ENCODE assay signal across 10 cellular contexts in the genomic region with DNA sequence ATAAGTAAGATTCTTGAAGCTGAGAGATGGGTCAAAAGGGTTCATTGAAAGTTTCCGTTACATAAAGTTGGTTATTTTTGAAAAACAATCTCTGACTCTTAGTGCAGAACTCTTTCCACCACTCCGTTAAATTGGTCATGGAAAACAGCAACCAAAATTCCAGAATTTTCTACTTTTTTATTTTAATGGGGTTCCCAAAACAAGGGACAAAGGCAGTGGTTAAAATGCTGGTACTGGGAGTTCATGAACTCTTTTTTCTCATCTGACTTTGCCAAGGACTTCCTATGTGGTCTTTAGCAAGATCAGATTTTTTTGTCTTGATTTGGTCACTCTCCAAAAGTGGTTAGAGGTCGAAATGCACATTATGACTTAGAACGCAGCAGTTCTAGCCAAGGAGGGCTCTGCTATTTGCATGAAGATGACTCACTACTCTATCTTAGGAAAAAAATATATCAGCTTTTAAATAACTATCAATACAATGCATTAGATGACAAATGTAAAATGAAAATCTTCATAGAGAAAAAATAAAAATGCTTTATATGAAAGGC.
DNase-seq lines count a peak whose midpoint lies in the region; ATAC-seq lines count a peak whose summit lies in the region.
"Had no signal": no experiment of that assay in that cellular context is flagged by ENCODE, and none has a peak within 500 bp of the region (broad histone marks: within the 10 kb centered on the region; RNA-seq: fewer than 3 reads in every experiment).

No MANE protein-coding gene starts in this region.

- 44% methylated on average over 4 of the region's 4 CpGs for WGBS in right cardiac atrium

- H3K27me3 Mint-ChIP-seq in activated CD4-positive, alpha-beta memory T cell treated with anti-CD3 and anti-CD28 coated beads, Interleukin-2, amount 10 ng/mL, durations not matched to agents 7 days and 5 days: no peaks in the 10 kb centered on the region

- peak; percentile 37 to 42 for ATAC-seq in right cardiac atrium
- ATAC-seq in Right ventricle myocardium inferior: no peak
- peak; percentile 81 for ATAC-seq in HG03342 (IDR thresholded peaks at IDR 0.05; ENCODE audit: unreplicated experiment)

- no peaks in the 10 kb centered on the region for H3K36me3 Mint-ChIP-seq in activated CD4-positive, alpha-beta memory T cell treated with anti-CD3 and anti-CD28 coated beads, Interleukin-2, amount 10 ng/mL, durations not matched to agents 7 days and 5 days (ENCODE audit: low read depth)

- no peaks in the 10 kb centered on the region for H3K27me3 ChIP-seq in right cardiac atrium (ENCODE audit: control insufficient read depth, insufficient read depth)
- H3K27me3 ChIP-seq: BLaER1, esophagus squamous epithelium had no signal

- no peak overlapping the region for H3K4me3 Mint-ChIP-seq in activated CD4-positive, alpha-beta memory T cell treated with anti-CD3 and anti-CD28 coated beads, Interleukin-2, amount 10 ng/mL, durations not matched to agents 7 days and 5 days

- POLR2A ChIA-PET in activated CD4-positive, alpha-beta memory T cell treated with anti-CD3 and anti-CD28 coated beads, Interleukin-2, amount 10 ng/mL, durations not matched to agents 7 days and 5 days (lab: Charles Lee): no interaction called here

- H3K4me1 ChIP-seq in right cardiac atrium (ENCODE audit: control insufficient read depth, insufficient read depth, low read length): peaks cover 3% of the 10 kb centered on the region

- H3K27ac ChIP-seq in right cardiac atrium (ENCODE audit: low read length): no peak overlapping the region
- H3K27ac ChIP-seq: BLaER1 had no signal

- peaks cover 9% of the 10 kb centered on the region for H3K4me1 Mint-ChIP-seq in activated CD4-positive, alpha-beta memory T cell treated with anti-CD3 and anti-CD28 coated beads, Interleukin-2, amount 10 ng/mL, durations not matched to agents 7 days and 5 days

- no peaks in the 10 kb centered on the region for H3K9me3 Mint-ChIP-seq in activated CD4-positive, alpha-beta memory T cell treated with anti-CD3 and anti-CD28 coated beads, Interleukin-2, amount 10 ng/mL, durations not matched to agents 7 days and 5 days

- DNase-seq in right cardiac atrium (no peak), Right ventricle myocardium inferior (ENCODE audit: missing footprints) (no peak), dermis microvascular lymphatic vessel endothelial cell (ENCODE audit: low read depth in 2 of 2) (peak; percentile 72 to 83), SHP77 treated with DMSO at 0.1 percent for 48 hours (lab: John Stamatoyannopoulos, UW) (no peak), LoVo (ENCODE audit: low spot score) (no peak)
- no peak for DNase-seq in activated CD4-positive, alpha-beta memory T cell treated with anti-CD3 and anti-CD28 coated beads, Interleukin-2, amount 10 ng/mL, durations not matched to agents 7 days and 5 days
- no peak for DNase-seq in activated CD4-positive, alpha-beta T cell treated with anti-CD3 and anti-CD28 coated beads for 1 hour
- DNase-seq: esophagus squamous epithelium had no signal

- H3K4me3 ChIP-seq in right cardiac atrium (ENCODE audit: low read length): no peak overlapping the region
- H3K4me3 ChIP-seq: BLaER1, esophagus squamous epithelium had no signal

- CTCF ChIA-PET in activated CD4-positive, alpha-beta memory T cell treated with anti-CD3 and anti-CD28 coated beads, Interleukin-2, amount 10 ng/mL, durations not matched to agents 7 days and 5 days (lab: Charles Lee): no interaction called here

- H3K27ac Mint-ChIP-seq in activated CD4-positive, alpha-beta memory T cell treated with anti-CD3 and anti-CD28 coated beads, Interleukin-2, amount 10 ng/mL, durations not matched to agents 7 days and 5 days: no peak overlapping the region

- intact Hi-C loops in right cardiac atrium (cut with DNase I): no loop called here
- intact Hi-C loops in Right ventricle myocardium inferior (cut with DNase I): no loop called here

- no peaks in the 10 kb centered on the region for H3K9me3 ChIP-seq in right cardiac atrium (ENCODE audit: control insufficient read depth, low read length)
- H3K9me3 ChIP-seq: BLaER1, esophagus squamous epithelium had no signal

Comparison
In these comparisons a context has a peak if more than half of its experiments do, and no peak if none do; other contexts are left out.
1. DNase-seq: peak in dermis microvascular lymphatic vessel endothelial cell (2 of 2); none in right cardiac atrium (0 of 3), Right ventricle myocardium inferior (single experiment), activated CD4-positive, alpha-beta memory T cell treated with anti-CD3 and anti-CD28 coated beads, Interleukin-2, amount 10 ng/mL, durations not matched to agents 7 days and 5 days (single experiment), SHP77 treated with DMSO at 0.1 percent for 48 hours (single experiment), activated CD4-positive, alpha-beta T cell treated with anti-CD3 and anti-CD28 coated beads for 1 hour (single experiment) and LoVo (single experiment).